Comparison of ENCODE assay signal across 11 cellular contexts in genomic region chr1:203128691-203129500, GRCh38. TPM values are rescaled to one million over a fixed set of nuclear protein-coding genes. Genes with fewer than 3 reads are reported as not detected.
DNase-seq lines count a peak whose midpoint lies in the region; ATAC-seq and TF ChIP-seq lines count a peak whose summit lies in the region.
"Had no signal": no experiment of that assay in that cellular context is flagged by ENCODE, and none has a peak within 500 bp of the region (broad histone marks: within the 10 kb centered on the region; RNA-seq: fewer than 3 reads in every experiment).

No MANE protein-coding gene starts in this region.

- H3K4me3 Mint-ChIP-seq in endodermal cell (peak overlapping the region; percentile 63), type B pancreatic cell (peak overlapping the region; percentile 82)
- H3K4me3 Mint-ChIP-seq: activated CD8-positive, alpha-beta T cell treated with anti-CD3 and anti-CD28 coated beads, Interleukin-2, amount 10 ng/mL, durations not matched to agents 7 days and 5 days; central memory CD8-positive, alpha-beta T cell had no signal

- intact Hi-C loops in Right ventricle myocardium inferior (cut with DNase I), result loop anchor here (5.0 kb wide), 1 partner anchor 92 kb away; no protein-coding TSS in a partner anchor
- intact Hi-C loops in left colon (cut with DNase I, micrococcal nuclease), result no loop called here

- H3K27ac ChIP-seq in cardiac muscle cell, result peak overlapping the region; percentile 50
- no peak overlapping the region for H3K27ac ChIP-seq in endodermal cell (ENCODE audit: low read depth, low read length)

- WGBS in endodermal cell (ENCODE audit: insufficient coverage in 1 of 2, insufficient read length in 1 of 2), 2 experiments, result 91 to 92% methylated on average over 25 to 29 of the region's 29 CpGs

- H3K27me3 ChIP-seq in cardiac muscle cell, result no peaks in the 10 kb centered on the region
- H3K27me3 ChIP-seq in endodermal cell (ENCODE audit: control insufficient read depth, insufficient read depth, low read length, poor library complexity, severe bottlenecking), result peaks cover 8% of the 10 kb centered on the region

- H3K4me3 ChIP-seq in cardiac muscle cell, result peak overlapping the region; percentile 34
- peak overlapping the region; percentile 86 for H3K4me3 ChIP-seq in endodermal cell (ENCODE audit: low read length)

- peaks cover 57% of the 10 kb centered on the region for H3K4me1 ChIP-seq in cardiac muscle cell (ENCODE audit: low read depth)
- peaks cover 11% of the 10 kb centered on the region for H3K4me1 ChIP-seq in endodermal cell (ENCODE audit: control insufficient read depth, insufficient read depth, low read length)

- peaks cover 45% of the 10 kb centered on the region for H3K27me3 Mint-ChIP-seq in endodermal cell (ENCODE audit: insufficient read depth)
- H3K27me3 Mint-ChIP-seq in type B pancreatic cell, result peaks cover 64% of the 10 kb centered on the region

- H3K36me3 ChIP-seq in cardiac muscle cell, result no peaks in the 10 kb centered on the region
- no peaks in the 10 kb centered on the region for H3K36me3 ChIP-seq in endodermal cell (ENCODE audit: control insufficient read depth, insufficient read depth, low read length)

- TF ChIP-seq CTCF in cardiac muscle cell (IDR thresholded peaks at IDR 0.05; ENCODE audit: low read depth, low read length) (no peak), endodermal cell (conservative IDR thresholded peaks at IDR 0.05) (no peak), type B pancreatic cell (conservative IDR thresholded peaks at IDR 0.05) (no peak)

- H3K9me3 Mint-ChIP-seq in endodermal cell (no peaks in the 10 kb centered on the region), type B pancreatic cell (no peaks in the 10 kb centered on the region)
- H3K9me3 Mint-ChIP-seq: central memory CD8-positive, alpha-beta T cell; stimulated activated naive B cell treated with anti-CD40 and anti-IgM and Interleukin-4, amounts not matched to agents 10 μg/mL and 1 μg/mL and 100 μg/mL, for 72 hours had no signal

- no peak for ATAC-seq in Right ventricle myocardium inferior
- ATAC-seq in left colon, result no peak
- ATAC-seq in GM21717 (IDR thresholded peaks at IDR 0.05; ENCODE audit: unreplicated experiment), result no peak

- DNase-seq in cardiac muscle cell (ENCODE audit: low read depth in 1 of 2, low spot score in 1 of 2), result no peak
- DNase-seq in Right ventricle myocardium inferior (ENCODE audit: missing footprints), result no peak
- DNase-seq in endodermal cell, result peak; percentile 45
- peak; percentile 52 for DNase-seq in midbrain (lab: John Stamatoyannopoulos, UW)
- peak; percentile 58 for DNase-seq in type B pancreatic cell (ENCODE audit: extremely low spot score, unreplicated experiment)
- no peak for DNase-seq in left colon
- DNase-seq in SIG-M5 treated with dmso at 0.1 percent for 504 hours (lab: John Stamatoyannopoulos, UW; ENCODE audit: unreplicated experiment), result no peak
- DNase-seq: activated CD8-positive, alpha-beta T cell treated with anti-CD3 and anti-CD28 coated beads, Interleukin-2, amount 10 ng/mL, durations not matched to agents 7 days and 5 days; stimulated activated naive B cell treated with anti-CD40 and anti-IgM and Interleukin-4, amounts not matched to agents 10 μg/mL and 1 μg/mL and 100 μg/mL, for 72 hours had no signal

- H3K9me3 ChIP-seq in cardiac muscle cell (ENCODE audit: low read depth), result no peaks in the 10 kb centered on the region
- no peaks in the 10 kb centered on the region for H3K9me3 ChIP-seq in endodermal cell (ENCODE audit: control insufficient read depth, low read length)

- no peak overlapping the region for H3K9ac ChIP-seq in endodermal cell (ENCODE audit: extremely low read depth, low read length, poor library complexity, severe bottlenecking)

- peaks cover 27% of the 10 kb centered on the region for H3K4me1 Mint-ChIP-seq in endodermal cell
- peaks cover 25% of the 10 kb centered on the region for H3K4me1 Mint-ChIP-seq in type B pancreatic cell (ENCODE audit: unreplicated experiment)

- H3K27ac Mint-ChIP-seq in endodermal cell, result no peak overlapping the region
- H3K27ac Mint-ChIP-seq in type B pancreatic cell, result no peak overlapping the region
- H3K27ac Mint-ChIP-seq: activated CD8-positive, alpha-beta T cell treated with anti-CD3 and anti-CD28 coated beads, Interleukin-2, amount 10 ng/mL, durations not matched to agents 7 days and 5 days; stimulated activated naive B cell treated with anti-CD40 and anti-IgM and Interleukin-4, amounts not matched to agents 10 μg/mL and 1 μg/mL and 100 μg/mL, for 72 hours had no signal

- no peaks in the 10 kb centered on the region for H3K36me3 Mint-ChIP-seq in endodermal cell (ENCODE audit: low read depth)
- H3K36me3 Mint-ChIP-seq in type B pancreatic cell, result no peaks in the 10 kb centered on the region
- H3K36me3 Mint-ChIP-seq: stimulated activated naive B cell treated with anti-CD40 and anti-IgM and Interleukin-4, amounts not matched to agents 10 μg/mL and 1 μg/mL and 100 μg/mL, for 72 hours had no signal

RNA-seq across cellular contexts. Expression of gene ADORA1, which starts 1.4 kb away (rescaled TPM):
- total RNA-seq in cardiac muscle cell (8.5 and 14.9 TPM in 2 replicates), Right ventricle myocardium inferior (19.0 TPM), endodermal cell (1 to 10 TPM; 2.0 to 2.1 TPM), type B pancreatic cell (ENCODE audit: low replicate concordance) (0.40 and 2.7 TPM in 2 replicates), left colon (under 1 TPM; 0.37 to 0.39 TPM)
- polyA plus RNA-seq in cardiac muscle cell, result 12.2 and 22.2 TPM in 2 replicates
- 4.3 TPM for polyA plus RNA-seq in endodermal cell (2013, experiment 1 of 2)
- polyA plus RNA-seq in endodermal cell (2013, experiment 2 of 2), result 4.1 TPM
- total RNA-seq: activated CD8-positive, alpha-beta T cell treated with anti-CD3 and anti-CD28 coated beads, Interleukin-2, amount 10 ng/mL, durations not matched to agents 7 days and 5 days had no signal

RNA-seq across cellular contexts. Expression of gene MYOG, which starts 43.1 kb away (rescaled TPM):
- total RNA-seq in cardiac muscle cell, result 0.18 TPM in 1 of 2 replicates, not detected in the other
- 0.62 TPM in 1 of 2 replicates, not detected in the other for polyA plus RNA-seq in cardiac muscle cell
- not detected for total RNA-seq in Right ventricle myocardium inferior
- total RNA-seq in endodermal cell, result not detected
- polyA plus RNA-seq in endodermal cell (2013, experiment 1 of 2), result not detected
- not detected for polyA plus RNA-seq in endodermal cell (2013, experiment 2 of 2)
- 2.1 TPM in 1 of 2 replicates, not detected in the other for total RNA-seq in type B pancreatic cell (ENCODE audit: low replicate concordance)
- total RNA-seq in left colon, result not detected
- total RNA-seq: activated CD8-positive, alpha-beta T cell treated with anti-CD3 and anti-CD28 coated beads, Interleukin-2, amount 10 ng/mL, durations not matched to agents 7 days and 5 days had no signal

RNA-seq across cellular contexts. Expression of gene MYBPH, which starts 46.7 kb away (rescaled TPM):
- total RNA-seq in cardiac muscle cell (0.53 and 1.4 TPM in 2 replicates), Right ventricle myocardium inferior (not detected), endodermal cell (not detected), type B pancreatic cell (ENCODE audit: low replicate concordance) (1.6 TPM in 1 of 2 replicates, not detected in the other), left colon (not detected)
- polyA plus RNA-seq in cardiac muscle cell, result 0.86 and 2.1 TPM in 2 replicates
- polyA plus RNA-seq in endodermal cell (2013, experiment 1 of 2), result not detected
- not detected for polyA plus RNA-seq in endodermal cell (2013, experiment 2 of 2)
- total RNA-seq: activated CD8-positive, alpha-beta T cell treated with anti-CD3 and anti-CD28 coated beads, Interleukin-2, amount 10 ng/mL, durations not matched to agents 7 days and 5 days had no signal

RNA-seq across cellular contexts. Expression of gene CHI3L1, which starts 57.6 kb away (rescaled TPM):
- 1.8 TPM in 1 of 2 replicates, not detected in the other for total RNA-seq in cardiac muscle cell
- polyA plus RNA-seq in cardiac muscle cell, result 1.4 TPM in 1 of 2 replicates, not detected in the other
- total RNA-seq in Right ventricle myocardium inferior, result 0.46 TPM
- 1 to 10 TPM in 1 of 2 donors, under 1 TPM in 1; 0.18 to 1.1 TPM for total RNA-seq in endodermal cell
- polyA plus RNA-seq in endodermal cell (2013, experiment 1 of 2), result 0.71 TPM
- polyA plus RNA-seq in endodermal cell (2013, experiment 2 of 2), result 1.3 TPM
- total RNA-seq in type B pancreatic cell (ENCODE audit: low replicate concordance), result 0.21 TPM in 1 of 2 replicates, not detected in the other
- total RNA-seq in left colon, result 1 to 10 TPM in 1 of 2 donors, under 1 TPM in 1; 0.67 to 3.0 TPM
- total RNA-seq: activated CD8-positive, alpha-beta T cell treated with anti-CD3 and anti-CD28 coated beads, Interleukin-2, amount 10 ng/mL, durations not matched to agents 7 days and 5 days had no signal

Comparison
In these comparisons a context has a peak if more than half of its experiments do, and no peak if none do; other contexts are left out.
1. DNase-seq: peak in endodermal cell (single experiment), midbrain (single experiment) and type B pancreatic cell (single experiment); none in cardiac muscle cell (0 of 2), Right ventricle myocardium inferior (single experiment), left colon (0 of 2) and SIG-M5 treated with dmso at 0.1 percent for 504 hours (single experiment).